In genomic region chr21:36654341-36654740, GRCh38 we compare ENCODE assay signal across 31 cellular contexts. TPM values are rescaled to one million over a fixed set of nuclear protein-coding genes. Genes with fewer than 3 reads are reported as not detected.
DNase-seq lines count a peak whose midpoint lies in the region; ATAC-seq and FAIRE-seq lines count a peak whose summit lies in the region.
"Had no signal": no experiment of that assay in that cellular context is flagged by ENCODE, and none has a peak within 500 bp of the region (broad histone marks: within the 10 kb centered on the region; RNA-seq: fewer than 3 reads in every experiment).

No MANE protein-coding gene starts in this region.

- FAIRE-seq in frontal cortex (lab: Jason Lieb, UNC): no peak
- FAIRE-seq: endothelial cell of umbilical vein, GM12878, urothelium cell line had no signal

- peaks cover 25% of the 10 kb centered on the region for H3K27me3 Mint-ChIP-seq in T-helper 17 cell
- H3K27me3 Mint-ChIP-seq: activated CD4-positive, alpha-beta T cell treated with anti-CD3 and anti-CD28 coated beads, Interleukin-2, amount 10 ng/mL, durations not matched to agents 7 days and 5 days; activated CD8-positive, alpha-beta memory T cell treated with anti-CD3 and anti-CD28 coated beads, Interleukin-2, amount 10 ng/mL, durations not matched to agents 7 days and 5 days had no signal

- H3K27ac Mint-ChIP-seq in T-helper 17 cell: no peak overlapping the region
- H3K27ac Mint-ChIP-seq: activated CD4-positive, alpha-beta T cell treated with anti-CD3 and anti-CD28 coated beads, Interleukin-2, amount 10 ng/mL, durations not matched to agents 7 days and 5 days; activated CD8-positive, alpha-beta memory T cell treated with anti-CD3 and anti-CD28 coated beads, Interleukin-2, amount 10 ng/mL, durations not matched to agents 7 days and 5 days; activated T-cell treated with anti-CD3 and anti-CD28 coated beads, Interleukin-2, amount 50 U/mL, for 72 hours; mesothelial cell of epicardium; nephron had no signal

- no peak for ATAC-seq in T-helper 17 cell
- ATAC-seq: activated CD8-positive, alpha-beta memory T cell treated with anti-CD3 and anti-CD28 coated beads, Interleukin-2, amount 10 ng/mL, durations not matched to agents 7 days and 5 days; activated T-cell treated with anti-CD3 and anti-CD28 coated beads, Interleukin-2, amount 50 U/mL, for 72 hours; GM12878; heart left ventricle; left lung had no signal

- peak overlapping the region; percentile 88 for H3K27ac ChIP-seq in substantia nigra (ENCODE audit: low read depth, low read length, poor library complexity, severe bottlenecking)
- H3K27ac ChIP-seq: ascending aorta, C4-2B, heart left ventricle, left lung, prostate gland, WERI-Rb-1 had no signal

- DNase-seq in RPMI7951 (ENCODE audit: low read depth) (peak; percentile 48), frontal cortex (ENCODE audit: low spot score in 2 of 2) (peak; percentile 35 to 36), middle frontal gyrus (ENCODE audit: extremely low spot score, low spot score) (peak; percentile 43), substantia nigra (lab: John Stamatoyannopoulos, UW) (peak; percentile 16 to 91 (median 73)), RPMI8226 (no peak), T-helper 17 cell (no peak)
- no peak for DNase-seq in stimulated activated CD4-positive, alpha-beta T cell treated with anti-CD3 and anti-CD28 coated beads, Interleukin-2, amount 100 ng/mL, for 24 hours
- DNase-seq: activated CD4-positive, alpha-beta T cell treated with anti-CD3 and anti-CD28 coated beads, Interleukin-2, amount 10 ng/mL, durations not matched to agents 7 days and 5 days; activated CD8-positive, alpha-beta memory T cell treated with anti-CD3 and anti-CD28 coated beads, Interleukin-2, amount 10 ng/mL, durations not matched to agents 7 days and 5 days; activated naive CD4-positive, alpha-beta T cell treated with anti-CD3 and anti-CD28 coated beads, Interleukin-2, amount 50 U/mL, for 16 hours; activated T-cell treated with anti-CD3 and anti-CD28 coated beads, Interleukin-2, amount 50 U/mL, for 72 hours; H9; heart left ventricle; IMR-90; left lung; NCI-H1092 treated with DMSO at 0.1 percent for 48 hours; NCI-H1930; NCI-H748 treated with DMSO at 0.1 percent for 48 hours; SK-N-SH; WERI-Rb-1 had no signal

- no peaks in the 10 kb centered on the region for H3K9me3 ChIP-seq in T-helper 17 cell (ENCODE audit: control insufficient read depth, low read length, poor library complexity, severe bottlenecking)
- H3K9me3 ChIP-seq: ascending aorta, heart left ventricle, left lung, prostate gland, SK-N-SH had no signal

- H3K4me1 Mint-ChIP-seq in T-helper 17 cell: no peaks in the 10 kb centered on the region
- H3K4me1 Mint-ChIP-seq: activated CD4-positive, alpha-beta T cell treated with anti-CD3 and anti-CD28 coated beads, Interleukin-2, amount 10 ng/mL, durations not matched to agents 7 days and 5 days; activated CD8-positive, alpha-beta memory T cell treated with anti-CD3 and anti-CD28 coated beads, Interleukin-2, amount 10 ng/mL, durations not matched to agents 7 days and 5 days; mesothelial cell of epicardium; nephron had no signal

- H3K36me3 Mint-ChIP-seq in T-helper 17 cell (ENCODE audit: low read depth): no peaks in the 10 kb centered on the region
- H3K36me3 Mint-ChIP-seq: activated CD8-positive, alpha-beta memory T cell treated with anti-CD3 and anti-CD28 coated beads, Interleukin-2, amount 10 ng/mL, durations not matched to agents 7 days and 5 days; mesothelial cell of epicardium had no signal

- H3K4me3 Mint-ChIP-seq in T-helper 17 cell: no peak overlapping the region
- H3K4me3 Mint-ChIP-seq: activated CD4-positive, alpha-beta T cell treated with anti-CD3 and anti-CD28 coated beads, Interleukin-2, amount 10 ng/mL, durations not matched to agents 7 days and 5 days; activated CD8-positive, alpha-beta memory T cell treated with anti-CD3 and anti-CD28 coated beads, Interleukin-2, amount 10 ng/mL, durations not matched to agents 7 days and 5 days; activated T-cell treated with anti-CD3 and anti-CD28 coated beads, Interleukin-2, amount 50 U/mL, for 72 hours; H9; mesothelial cell of epicardium; nephron had no signal

RNA-seq across cellular contexts. Expression of gene SIM2, which starts 44.6 kb away (rescaled TPM):
- 1.2 and 1.5 TPM in 2 replicates for total RNA-seq in RPMI7951 (2014; rRNA removed; shearing (Covaris generic))
- not detected for total RNA-seq in frontal cortex
- total RNA-seq in T-helper 17 cell: not detected
- total RNA-seq: ascending aorta; dermis microvascular lymphatic vessel endothelial cell; endothelial cell of umbilical vein; H9; left lung; mesothelial cell of epicardium; subcutaneous adipose tissue; T-helper 2 cell treated with Interferon-gamma antibody and Interleukin-4, amounts not matched to agents 100 ng/mL and 5 ng/mL, for 36 hours had no signal

Comparison
In these comparisons a context has a peak if more than half of its experiments do, and no peak if none do; other contexts are left out.
1. DNase-seq: peak in RPMI7951 (single experiment), frontal cortex (2 of 2), middle frontal gyrus (single experiment) and substantia nigra (49 of 49); none in RPMI8226 (single experiment), stimulated activated CD4-positive, alpha-beta T cell treated with anti-CD3 and anti-CD28 coated beads, Interleukin-2, amount 100 ng/mL, for 24 hours (0 of 2) and T-helper 17 cell (0 of 3).